Comparison of ENCODE assay signal across 11 cellular contexts in the genomic region with DNA sequence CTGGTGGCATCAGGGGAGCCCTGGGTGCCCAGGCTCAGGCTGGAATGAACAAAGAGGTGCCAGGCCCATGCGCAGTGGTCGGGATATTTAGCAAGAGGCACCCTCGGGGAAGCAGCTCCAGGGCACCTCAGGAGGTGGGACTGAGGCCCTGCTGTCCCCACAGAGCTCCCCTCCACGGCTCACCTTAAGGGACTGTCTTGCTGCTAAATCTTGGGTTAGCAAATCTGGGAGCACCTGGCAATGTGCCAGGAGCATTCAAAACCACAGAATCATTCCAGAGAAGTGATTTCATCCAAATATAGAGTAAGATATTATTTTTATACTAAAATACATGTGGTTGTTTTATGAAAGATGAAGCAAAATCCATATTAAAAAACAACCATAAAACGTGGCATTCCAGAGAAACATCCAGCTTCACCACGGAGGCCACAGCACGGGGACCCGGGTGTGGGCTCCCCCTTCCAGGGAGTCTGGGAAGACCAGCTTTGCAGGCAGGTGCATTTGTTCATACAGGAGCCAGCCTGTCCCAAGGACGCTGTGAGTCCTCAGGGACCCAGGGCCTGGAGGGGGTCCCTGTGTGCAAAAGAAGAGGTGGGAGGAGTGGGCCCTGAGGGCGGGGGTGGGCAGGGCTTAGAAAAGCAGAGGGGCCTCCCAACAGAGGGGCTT. TPM values are rescaled to one million over a fixed set of nuclear protein-coding genes. Genes with fewer than 3 reads are reported as not detected.
DNase-seq lines count a peak whose midpoint lies in the region; ATAC-seq and TF ChIP-seq lines count a peak whose summit lies in the region.
"Had no signal": no experiment of that assay in that cellular context is flagged by ENCODE, and none has a peak within 500 bp of the region (broad histone marks: within the 10 kb centered on the region; RNA-seq: fewer than 3 reads in every experiment).

No MANE protein-coding gene starts in this region.

- H3K27me3 Mint-ChIP-seq in WTC11 (ENCODE audit: low read depth): no peaks in the 10 kb centered on the region
- H3K27me3 Mint-ChIP-seq: CD8-positive, alpha-beta memory T cell; natural killer cell treated with Interleukin-12 subunit alpha and Interleukin-12 subunit beta and Interleukin-15 and Interleukin-18, amount 100 ng/mL, for 72 hours had no signal

- no peak overlapping the region for H3K4me3 Mint-ChIP-seq in WTC11
- H3K4me3 Mint-ChIP-seq: CD8-positive, alpha-beta memory T cell; natural killer cell treated with Interleukin-12 subunit alpha and Interleukin-12 subunit beta and Interleukin-15 and Interleukin-18, amount 100 ng/mL, for 72 hours had no signal

- no peaks in the 10 kb centered on the region for H3K9me3 Mint-ChIP-seq in WTC11
- H3K9me3 Mint-ChIP-seq: CD8-positive, alpha-beta memory T cell; natural killer cell treated with Interleukin-12 subunit alpha and Interleukin-12 subunit beta and Interleukin-15 and Interleukin-18, amount 100 ng/mL, for 72 hours had no signal

- H3K9me3 ChIP-seq in muscle layer of duodenum (ENCODE audit: control insufficient read depth in 1 of 2, low read length in 2 of 2): no peaks in the 10 kb centered on the region

- H3K27me3 ChIP-seq in muscle layer of duodenum (ENCODE audit: low read depth, low read length): no peaks in the 10 kb centered on the region

- CTCF ChIA-PET in WTC11 (lab: Charles Lee): interaction anchor here (0.7 to 6.2 kb wide), 17 partner anchors 8 to 256 kb away, joined by 3 to 118 read pairs (median 11); a partner anchor contains a TSS

- no peaks in the 10 kb centered on the region for H3K36me3 Mint-ChIP-seq in WTC11
- H3K36me3 Mint-ChIP-seq: natural killer cell treated with Interleukin-12 subunit alpha and Interleukin-12 subunit beta and Interleukin-15 and Interleukin-18, amount 100 ng/mL, for 72 hours had no signal

- POLR2A ChIA-PET in WTC11 (lab: Charles Lee): interaction anchor here (4.2 kb wide), 1 partner anchor 187 kb away, joined by 42 read pairs; a partner anchor contains a TSS

- TF ChIP-seq CTCF in epithelial cell of proximal tubule (conservative IDR thresholded peaks at IDR 0.05; ENCODE audit: low read depth, low read length) (peak; percentile 2), WTC11 (IDR thresholded peaks at IDR 0.05) (no peak)

- H3K36me3 ChIP-seq in muscle layer of duodenum (ENCODE audit: control insufficient read depth in 1 of 2, insufficient read depth in 2 of 2, low read length in 2 of 2): peaks cover 15 to 17% of the 10 kb centered on the region in 2 donors

- peaks cover 33% of the 10 kb centered on the region for H3K4me1 Mint-ChIP-seq in WTC11

- no peak for ATAC-seq in WTC11

- no peak overlapping the region for H3K27ac Mint-ChIP-seq in WTC11
- H3K27ac Mint-ChIP-seq: natural killer cell treated with Interleukin-12 subunit alpha and Interleukin-12 subunit beta and Interleukin-15 and Interleukin-18, amount 100 ng/mL, for 72 hours had no signal

- H3K4me1 ChIP-seq in muscle layer of duodenum (ENCODE audit: control insufficient read depth in 1 of 2, insufficient read depth in 2 of 2, low read length in 2 of 2): peaks cover 17 to 33% of the 10 kb centered on the region in 2 donors

- DNase-seq in AG08395 (ENCODE audit: low spot score): peak; percentile 38
- peak; percentile 66 for DNase-seq in NCI-H2171 treated with DMSO at 0.1 percent for 48 hours (lab: John Stamatoyannopoulos, UW)
- DNase-seq in epithelial cell of proximal tubule (ENCODE audit: low read depth): no peak
- DNase-seq in WTC11 (ENCODE audit: low spot score): no peak
- DNase-seq in NCI-H146 (lab: John Stamatoyannopoulos, UW): no peak
- no peak for DNase-seq in DMS114 treated with DMSO at 0.1 percent for 48 hours (lab: John Stamatoyannopoulos, UW; ENCODE audit: unreplicated experiment)
- no peak for DNase-seq in activated CD4-positive, alpha-beta T cell treated with anti-CD3 and anti-CD28 coated beads for 48 hours
- DNase-seq: activated CD4-positive, CD25-positive, alpha-beta regulatory T cell treated with anti-CD3 and anti-CD28 coated beads, Interleukin-2, amount 50 U/mL, for 72 hours had no signal

- H3K27ac ChIP-seq in muscle layer of duodenum (ENCODE audit: low read length): peak overlapping the region; percentile 74

- H3K4me3 ChIP-seq in epithelial cell of proximal tubule (ENCODE audit: low read depth, low read length) (no peak overlapping the region), muscle layer of duodenum (ENCODE audit: low read depth in 1 of 2, low read length in 2 of 2) (no peak overlapping the region)

TF ChIP-seq in WTC11, 78 proteins besides CTCF, POLR2A, EP300 and RAD21:
- TF ChIP-seq SMAD4 (CRISPR knock-in tag; IDR thresholded peaks at IDR 0.05): no peak
- TF ChIP-seq NFYB (CRISPR knock-in tag; conservative IDR thresholded peaks at IDR 0.05; ENCODE audit: low read depth): no peak
- TF ChIP-seq, protein P1, sequence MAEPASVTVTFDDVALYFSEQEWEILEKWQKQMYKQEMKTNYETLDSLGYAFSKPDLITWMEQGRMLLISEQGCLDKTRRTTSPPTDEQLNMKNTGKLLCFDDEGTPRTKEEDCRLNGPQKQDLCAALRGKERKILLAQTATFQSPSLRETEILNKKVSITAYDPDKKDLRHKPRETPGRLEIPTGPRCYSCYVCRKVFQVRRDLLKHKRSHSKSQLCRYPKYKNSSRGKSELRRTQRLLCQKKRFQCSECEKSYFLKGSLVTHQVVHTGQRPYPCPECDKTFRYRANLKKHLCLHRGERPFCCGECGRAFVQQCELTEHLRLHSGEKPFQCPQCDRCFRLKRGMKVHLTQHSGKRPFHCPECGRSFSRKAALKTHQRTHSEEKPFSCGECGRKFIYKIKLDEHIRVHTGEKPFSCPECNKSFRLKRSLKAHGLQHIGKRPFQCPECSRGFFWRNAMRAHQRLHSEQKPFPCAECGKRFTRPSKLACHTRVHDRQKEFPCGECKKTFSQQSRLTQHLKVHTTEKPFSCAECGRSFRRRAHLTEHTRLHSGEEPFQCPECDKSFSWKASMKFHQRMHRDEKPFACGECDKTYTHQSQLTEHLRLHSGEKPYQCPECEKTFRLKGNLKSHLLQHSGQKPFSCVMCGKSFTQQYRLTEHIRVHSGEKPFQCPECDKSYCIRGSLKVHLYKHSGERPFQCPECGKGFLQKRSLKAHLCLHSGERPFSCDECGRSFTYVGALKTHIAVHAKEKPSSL (CRISPR knock-in tag; conservative IDR thresholded peaks at IDR 0.05): no peak
- TF ChIP-seq, protein P2, sequence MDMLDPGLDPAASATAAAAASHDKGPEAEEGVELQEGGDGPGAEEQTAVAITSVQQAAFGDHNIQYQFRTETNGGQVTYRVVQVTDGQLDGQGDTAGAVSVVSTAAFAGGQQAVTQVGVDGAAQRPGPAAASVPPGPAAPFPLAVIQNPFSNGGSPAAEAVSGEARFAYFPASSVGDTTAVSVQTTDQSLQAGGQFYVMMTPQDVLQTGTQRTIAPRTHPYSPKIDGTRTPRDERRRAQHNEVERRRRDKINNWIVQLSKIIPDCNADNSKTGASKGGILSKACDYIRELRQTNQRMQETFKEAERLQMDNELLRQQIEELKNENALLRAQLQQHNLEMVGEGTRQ (CRISPR knock-in tag; IDR thresholded peaks at IDR 0.05): no peak
- no peak for TF ChIP-seq FOXJ3 (CRISPR knock-in tag; IDR thresholded peaks at IDR 0.05; ENCODE audit: borderline replicate concordance)
- TF ChIP-seq MYBL2 (CRISPR knock-in tag; IDR thresholded peaks at IDR 0.05): no peak
- no peak for TF ChIP-seq ZNF138 (CRISPR knock-in tag; conservative IDR thresholded peaks at IDR 0.05)
- TF ChIP-seq, protein P3, sequence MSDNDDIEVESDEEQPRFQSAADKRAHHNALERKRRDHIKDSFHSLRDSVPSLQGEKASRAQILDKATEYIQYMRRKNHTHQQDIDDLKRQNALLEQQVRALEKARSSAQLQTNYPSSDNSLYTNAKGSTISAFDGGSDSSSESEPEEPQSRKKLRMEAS (CRISPR knock-in tag; IDR thresholded peaks at IDR 0.05): no peak
- no peak for TF ChIP-seq GTF2I (CRISPR knock-in tag; conservative IDR thresholded peaks at IDR 0.05)
- TF ChIP-seq RORB (CRISPR knock-in tag; IDR thresholded peaks at IDR 0.05): no peak
TF ChIP-seq in WTC11: peak in this region for 0.

RNA-seq across cellular contexts. Expression of a gene that starts 16.3 kb away (rescaled TPM):
- total RNA-seq in epithelial cell of proximal tubule (11.6 and 14.4 TPM in 2 replicates), WTC11 (2021) (17.9 to 20.1 TPM (median 19.8 TPM) in 3 replicates)

RNA-seq across cellular contexts. Expression of a gene that starts 32.4 kb away (rescaled TPM):
- total RNA-seq in epithelial cell of proximal tubule: not detected in 2 replicates
- 0.18 to 0.55 TPM (median 0.23 TPM) in 3 replicates for total RNA-seq in WTC11 (2021)
- total RNA-seq: CD8-positive, alpha-beta memory T cell had no signal

Comparison
In these comparisons a context has a peak if more than half of its experiments do, and no peak if none do; other contexts are left out.
1. DNase-seq: peak in AG08395 (single experiment) and NCI-H2171 treated with DMSO at 0.1 percent for 48 hours (single experiment); none in epithelial cell of proximal tubule (single experiment), WTC11 (single experiment), NCI-H146 (single experiment), DMS114 treated with DMSO at 0.1 percent for 48 hours (single experiment) and activated CD4-positive, alpha-beta T cell treated with anti-CD3 and anti-CD28 coated beads for 48 hours (single experiment).